Comparison of ENCODE assay signal across 1 cellular context in the genomic region with DNA sequence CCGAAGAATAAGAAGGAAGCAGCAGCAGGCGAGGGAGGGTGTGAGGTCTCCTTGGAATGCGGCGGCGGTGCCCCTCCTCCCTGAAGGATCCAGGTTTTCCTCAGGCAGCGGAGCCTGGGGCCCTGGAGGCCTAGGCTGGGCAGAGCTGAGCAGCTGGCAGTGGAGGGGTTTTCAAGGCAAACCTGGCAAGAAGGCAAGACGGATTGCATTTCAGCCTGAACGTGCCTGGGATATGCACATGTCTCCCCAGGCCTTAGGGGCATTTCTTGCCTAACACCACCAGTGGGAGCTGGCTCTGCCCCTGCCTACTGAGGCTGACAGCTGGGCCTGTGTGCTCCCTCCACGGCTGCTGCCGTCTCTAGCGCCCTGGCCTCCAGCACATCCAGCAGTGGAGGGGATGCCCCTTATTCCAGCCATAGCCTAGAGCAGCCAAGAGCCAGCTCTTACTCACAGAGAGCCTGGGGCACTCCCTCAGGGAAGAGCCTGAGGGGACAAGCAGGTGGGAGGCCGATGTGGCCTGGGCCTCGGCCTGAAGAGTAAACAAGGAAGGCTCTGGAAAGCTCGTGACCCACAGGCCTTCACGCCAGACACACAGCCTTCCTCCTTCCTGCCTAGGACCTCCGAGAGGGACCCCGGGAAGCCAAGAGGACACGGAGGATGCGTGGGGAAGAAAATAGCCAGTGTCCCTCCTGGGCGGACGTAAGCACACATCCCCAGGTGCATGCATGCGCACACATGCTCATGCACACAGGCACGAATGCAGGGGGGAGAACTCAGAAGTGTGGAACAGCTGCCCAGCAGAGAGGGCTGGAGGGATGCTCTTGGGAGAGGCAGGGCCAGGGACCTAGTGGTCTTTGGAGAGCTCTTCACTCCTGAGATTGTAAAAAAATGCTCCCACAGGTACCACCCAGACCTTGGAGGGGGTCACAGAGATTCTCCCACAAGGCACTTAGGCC.
A peak's percentile ranks its signal among the peaks of the same experiment; 100 is the strongest.
TF ChIP-seq lines count a peak whose summit lies in the region.

No MANE protein-coding gene starts in this region.

TF ChIP-seq in H1, 55 proteins besides CTCF, POLR2A, EP300 and RAD21 (continued from another document):
- TF ChIP-seq CBX8 (IDR thresholded peaks at IDR 0.05; ENCODE audit: borderline replicate concordance, low read depth, low read length) (no peak), SP1 (IDR thresholded peaks at IDR 0.05; ENCODE audit: low read depth, low read length) (0 out of 2 replicates have a peak, but pooled peaks have one; percentile 24)
